Comparison of ENCODE assay signal across 10 cellular contexts in genomic region chr6:167683028-167683862, GRCh38.
A peak's percentile ranks its signal among the peaks of the same experiment; 100 is the strongest.
DNase-seq lines count a peak whose midpoint lies in the region; ATAC-seq, FAIRE-seq and TF ChIP-seq lines count a peak whose summit lies in the region.
"Had no signal": no experiment of that assay in that cellular context is flagged by ENCODE, and none has a peak within 500 bp of the region (broad histone marks: within the 10 kb centered on the region; RNA-seq: fewer than 3 reads in every experiment).

No MANE protein-coding gene starts in this region.

- POLR2A ChIA-PET in HepG2 (lab: Yijun Ruan, JAX), result interaction anchor here (0.5 to 3.6 kb wide), 22 partner anchors 8 to 182 kb away, joined by 3 to 30 read pairs (median 3); no protein-coding TSS in a partner anchor
- POLR2A ChIA-PET in CD4-positive, alpha-beta memory T cell (lab: Charles Lee; ENCODE audit: partially characterized antibody), result no interaction called here

- 25% methylated on average over 16 of the region's 19 CpGs for WGBS in HepG2 (ENCODE audit: low lambda C conversion rate)
- WGBS in stomach, 5 donors, result 61 to 64% (median 61%) methylated on average over 19 of the region's 19 CpGs

- TF ChIP-seq RAD21 in HepG2 (CRISPR knock-in tag; IDR thresholded peaks at IDR 0.05), result peak; percentile 70; the same call in 1 of the 2 replicates

- in situ Hi-C loops in HepG2 (cut with HindIII; ENCODE audit: extremely low pct_ligation_motif_present, low pct_unique_long_range_greater_than_20kb), result no loop called here

- no peak overlapping the region for H3K4me3 Mint-ChIP-seq in CD4-positive, alpha-beta memory T cell
- H3K4me3 Mint-ChIP-seq in stimulated activated naive CD8-positive, alpha-beta T cell treated with anti-CD3 and anti-CD28 coated beads, Interleukin-15, amount 100 ng/mL, for 72 hours, result no peak overlapping the region
- no peak overlapping the region for H3K4me3 Mint-ChIP-seq in T-helper 17 cell
- H3K4me3 Mint-ChIP-seq: activated CD4-positive, alpha-beta T cell treated with anti-CD3 and anti-CD28 coated beads for 36 hours had no signal

- H3K27me3 ChIP-seq in dorsolateral prefrontal cortex (peaks cover 0 to 7% (median 0%) of the 10 kb centered on the region in 45 donors), HepG2 (ENCODE audit: control insufficient read depth in 1 of 2, insufficient read depth in 2 of 2, low read length in 2 of 2) (no peaks in the 10 kb centered on the region), stomach (peaks cover 0 to 33% (median 8%) of the 10 kb centered on the region in 3 donors)
- H3K27me3 ChIP-seq in CD4-positive, alpha-beta memory T cell (ENCODE audit: insufficient read depth, low read length), result peaks cover 12% of the 10 kb centered on the region

- TF ChIP-seq CTCF in dorsolateral prefrontal cortex (IDR thresholded peaks at IDR 0.05 in 54 of 56, conservative IDR thresholded peaks at IDR 0.05 in 2 of 56; ENCODE audit: low read depth in 1 of 56, partially characterized antibody in 56 of 56), result peak in 13 of 56 donors; percentile 7 to 36 (median 12)
- peak; percentile 33 for TF ChIP-seq CTCF in HepG2 (CRISPR knock-in tag; IDR thresholded peaks at IDR 0.05)
- TF ChIP-seq CTCF in stomach (IDR thresholded peaks at IDR 0.05), result no peak

- TSS peak; percentile 59 for BruUV-seq in HepG2 (replicated peaks; lab: Mats Ljungman, UMichigan)

- H3K4me1 Mint-ChIP-seq in CD4-positive, alpha-beta memory T cell, result peaks cover 0 to 9% (median 2%) of the 10 kb centered on the region in 4 donors
- peaks cover 31% of the 10 kb centered on the region for H3K4me1 Mint-ChIP-seq in stimulated activated naive CD8-positive, alpha-beta T cell treated with anti-CD3 and anti-CD28 coated beads, Interleukin-15, amount 100 ng/mL, for 72 hours
- no peaks in the 10 kb centered on the region for H3K4me1 Mint-ChIP-seq in T-helper 17 cell
- H3K4me1 Mint-ChIP-seq: activated CD4-positive, alpha-beta T cell treated with anti-CD3 and anti-CD28 coated beads for 36 hours had no signal

- peak overlapping the region in 1 of 7 donors; percentile 17 for H3K27ac Mint-ChIP-seq in CD4-positive, alpha-beta memory T cell
- peak overlapping the region in 1 of 2 donors; percentile 61 for H3K27ac Mint-ChIP-seq in stimulated activated naive CD8-positive, alpha-beta T cell treated with anti-CD3 and anti-CD28 coated beads, Interleukin-15, amount 100 ng/mL, for 72 hours
- no peak overlapping the region for H3K27ac Mint-ChIP-seq in T-helper 17 cell
- no peak overlapping the region for H3K27ac Mint-ChIP-seq in activated naive CD4-positive, alpha-beta T cell treated with anti-CD3 and anti-CD28 coated beads, Interleukin-2, amount 50 U/mL, for 72 hours
- H3K27ac Mint-ChIP-seq: activated CD4-positive, alpha-beta T cell treated with anti-CD3 and anti-CD28 coated beads for 36 hours had no signal

- H2AFZ ChIP-seq in HepG2 (ENCODE audit: low read length), result no peak overlapping the region

- H3K4me1 ChIP-seq in HepG2 (ENCODE audit: insufficient read depth, low read length) (peaks cover 77% of the 10 kb centered on the region), stomach (peaks cover 5 to 22% (median 18%) of the 10 kb centered on the region in 4 donors)
- no peaks in the 10 kb centered on the region for H3K4me1 ChIP-seq in CD4-positive, alpha-beta memory T cell (ENCODE audit: insufficient read depth, low read length)

- peak overlapping the region; percentile 68 for H3K9ac ChIP-seq in HepG2 (ENCODE audit: insufficient read depth, low read depth, low read length)

- H3K9me3 ChIP-seq in HepG2 (ENCODE audit: low read length), result no peaks in the 10 kb centered on the region
- no peaks in the 10 kb centered on the region for H3K9me3 ChIP-seq in stomach
- H3K9me3 ChIP-seq in CD4-positive, alpha-beta memory T cell (ENCODE audit: control insufficient read depth in 1 of 2, low read length in 2 of 2), result no peaks in the 10 kb centered on the region
- no peaks in the 10 kb centered on the region for H3K9me3 ChIP-seq in T-helper 17 cell (ENCODE audit: control insufficient read depth, low read length, poor library complexity, severe bottlenecking)
- H3K9me3 ChIP-seq: esophagus squamous epithelium had no signal

- peaks cover 0 to 5% (median 0%) of the 10 kb centered on the region in 8 donors for H3K9me3 Mint-ChIP-seq in CD4-positive, alpha-beta memory T cell
- H3K9me3 Mint-ChIP-seq in stimulated activated naive CD8-positive, alpha-beta T cell treated with anti-CD3 and anti-CD28 coated beads, Interleukin-15, amount 100 ng/mL, for 72 hours, result no peaks in the 10 kb centered on the region
- peaks cover 3 to 5% of the 10 kb centered on the region in 2 donors for H3K9me3 Mint-ChIP-seq in activated naive CD4-positive, alpha-beta T cell treated with anti-CD3 and anti-CD28 coated beads, Interleukin-2, amount 50 U/mL, for 72 hours

- peak; percentile 93 for ATAC-seq in HepG2
- ATAC-seq in stimulated activated naive CD8-positive, alpha-beta T cell treated with anti-CD3 and anti-CD28 coated beads, Interleukin-15, amount 100 ng/mL, for 72 hours, result no peak
- ATAC-seq in T-helper 17 cell, result no peak
- ATAC-seq in activated naive CD4-positive, alpha-beta T cell treated with anti-CD3 and anti-CD28 coated beads, Interleukin-2, amount 50 U/mL, for 72 hours, result no peak
- ATAC-seq: activated CD4-positive, alpha-beta T cell treated with anti-CD3 and anti-CD28 coated beads for 36 hours had no signal

- H3K4me3 ChIP-seq in dorsolateral prefrontal cortex, result peak overlapping the region in 9 of 59 donors; percentile 3 to 33 (median 17)
- peak overlapping the region in 1 of 3 experiments; percentile 35; a peak in 2 of 6 replicates for H3K4me3 ChIP-seq in HepG2 (replicated peaks in 1 of 3; ENCODE audit: insufficient read depth in 1 of 3, low read depth in 2 of 3, low read length in 3 of 3)
- H3K4me3 ChIP-seq in stomach, result no peak overlapping the region
- no peak overlapping the region for H3K4me3 ChIP-seq in CD4-positive, alpha-beta memory T cell (ENCODE audit: low read length in 2 of 2)
- H3K4me3 ChIP-seq: esophagus squamous epithelium had no signal

- peak overlapping the region; percentile 71 for H3K4me2 ChIP-seq in HepG2 (ENCODE audit: low read depth, low read length)

- no peaks in the 10 kb centered on the region for H3K36me3 Mint-ChIP-seq in CD4-positive, alpha-beta memory T cell
- no peaks in the 10 kb centered on the region for H3K36me3 Mint-ChIP-seq in T-helper 17 cell (ENCODE audit: low read depth)
- H3K36me3 Mint-ChIP-seq in activated naive CD4-positive, alpha-beta T cell treated with anti-CD3 and anti-CD28 coated beads, Interleukin-2, amount 50 U/mL, for 72 hours, result no peaks in the 10 kb centered on the region

- TF ChIP-seq EP300 in HepG2 (IDR thresholded peaks at IDR 0.05; ENCODE audit: low read depth in 2 of 2, low read length in 2 of 2), result peak; percentile 99
- TF ChIP-seq EP300 in HepG2 (CRISPR knock-in tag; IDR thresholded peaks at IDR 0.05; ENCODE audit: borderline replicate concordance), result peak; percentile 100
- TF ChIP-seq EP300 in stomach (IDR thresholded peaks at IDR 0.05), result no peak

- DNase-seq in NCI-H226, result peak; percentile 95
- DNase-seq in dorsolateral prefrontal cortex, result peak; percentile 23 to 90 (median 84)
- peak; percentile 100 for DNase-seq in HepG2 (ENCODE audit: low spot score)
- peak; percentile 38 for DNase-seq in stomach
- DNase-seq in CD4-positive, alpha-beta memory T cell, result no peak
- no peak for DNase-seq in stimulated activated naive CD8-positive, alpha-beta T cell treated with anti-CD3 and anti-CD28 coated beads, Interleukin-15, amount 100 ng/mL, for 72 hours
- DNase-seq in T-helper 17 cell, result no peak
- DNase-seq in activated naive CD4-positive, alpha-beta T cell treated with anti-CD3 and anti-CD28 coated beads, Interleukin-2, amount 50 U/mL, for 72 hours (ENCODE audit: low spot score in 2 of 2), result no peak
- DNase-seq: activated CD4-positive, alpha-beta T cell treated with anti-CD3 and anti-CD28 coated beads for 36 hours; esophagus squamous epithelium had no signal

- H4K20me1 ChIP-seq in HepG2 (ENCODE audit: insufficient read depth, low read length), result no peaks in the 10 kb centered on the region

- peak; percentile 100 for FAIRE-seq in HepG2 (lab: Jason Lieb, UNC)

- no peaks in the 10 kb centered on the region for H3K36me3 ChIP-seq in HepG2 (replicated peaks in 1 of 2; ENCODE audit: control insufficient read depth in 1 of 2, insufficient read depth in 2 of 2, low read length in 2 of 2)
- H3K36me3 ChIP-seq in stomach, result no peaks in the 10 kb centered on the region
- H3K36me3 ChIP-seq in CD4-positive, alpha-beta memory T cell (ENCODE audit: insufficient read depth, low read length), result no peaks in the 10 kb centered on the region
- H3K36me3 ChIP-seq: esophagus squamous epithelium had no signal

- TF ChIP-seq POLR2A in HepG2 (IDR thresholded peaks at IDR 0.05; ENCODE audit: insufficient read depth in 1 of 2, low read depth in 2 of 2, low read length in 2 of 2) (peak in 1 of 2 experiments; percentile 42; a peak in 2 of 4 replicates), stomach (IDR thresholded peaks at IDR 0.05) (no peak)

- peaks cover 30 to 39% of the 10 kb centered on the region in 2 donors for H3K27me3 Mint-ChIP-seq in CD4-positive, alpha-beta memory T cell
- H3K27me3 Mint-ChIP-seq in stimulated activated naive CD8-positive, alpha-beta T cell treated with anti-CD3 and anti-CD28 coated beads, Interleukin-15, amount 100 ng/mL, for 72 hours, result peaks cover 97% of the 10 kb centered on the region
- H3K27me3 Mint-ChIP-seq in T-helper 17 cell, result peaks cover 66% of the 10 kb centered on the region

- no peaks in the 10 kb centered on the region for H3K79me2 ChIP-seq in HepG2 (ENCODE audit: insufficient read depth, low read length)

- CTCF ChIA-PET in HepG2 (lab: Yijun Ruan, JAX; ENCODE audit: low intra/inter-chr PET ratio, low total read pairs), result no interaction called here
- CTCF ChIA-PET in CD4-positive, alpha-beta memory T cell (lab: Charles Lee; ENCODE audit: partially characterized antibody), result no interaction called here

- intact Hi-C loops in dorsolateral prefrontal cortex (cut with DNase I) (loop anchor here in 1 of 2 donors (2.0 to 5.0 kb wide), 2 partner anchors 78 to 196 kb away; no protein-coding TSS in a partner anchor), HepG2 (cut with micrococcal nuclease; ENCODE audit: unreplicated experiment) (loop anchor here (1.0 to 5.0 kb wide), 5 partner anchors 8 to 144 kb away; partner anchors contain the start of gene AFDN), stomach (cut with DNase I; ENCODE audit: low total_unique reads) (no loop called here)
- intact Hi-C loops in CD4-positive, alpha-beta memory T cell (cut with micrococcal nuclease), result no loop called here

- H3K27ac ChIP-seq in dorsolateral prefrontal cortex (peak overlapping the region in 58 of 59 donors; percentile 60 to 96 (median 90)), HepG2 (ENCODE audit: extremely low read length, insufficient read depth, low read length) (peak overlapping the region; percentile 96), stomach (peak overlapping the region in 2 of 5 donors; percentile 48 to 50)
- H3K27ac ChIP-seq in CD4-positive, alpha-beta memory T cell (ENCODE audit: low read depth, low read length), result no peak overlapping the region

TF ChIP-seq in HepG2, 621 proteins besides CTCF, POLR2A, EP300 and RAD21 (continues in another document):
- peak; percentile 99 for TF ChIP-seq MEIS1 (CRISPR knock-in tag; IDR thresholded peaks at IDR 0.05; ENCODE audit: borderline replicate concordance)
- 0 out of 2 replicates have a peak, but pooled peaks have one; percentile 38 for TF ChIP-seq CAMTA2 (CRISPR knock-in tag; IDR thresholded peaks at IDR 0.05; ENCODE audit: borderline replicate concordance)
- peak; percentile 97; the same call in 1 of the 2 replicates for TF ChIP-seq KDM4B (CRISPR knock-in tag; IDR thresholded peaks at IDR 0.05)

Comparison
In these comparisons a context has a peak if more than half of its experiments do, and no peak if none do; other contexts are left out.
1. DNase-seq: peak in NCI-H226 (single experiment), dorsolateral prefrontal cortex (10 of 10), HepG2 (single experiment) and stomach (single experiment); none in CD4-positive, alpha-beta memory T cell (0 of 5), stimulated activated naive CD8-positive, alpha-beta T cell treated with anti-CD3 and anti-CD28 coated beads, Interleukin-15, amount 100 ng/mL, for 72 hours (0 of 2), T-helper 17 cell (0 of 3) and activated naive CD4-positive, alpha-beta T cell treated with anti-CD3 and anti-CD28 coated beads, Interleukin-2, amount 50 U/mL, for 72 hours (0 of 2).